In the genomic region with DNA sequence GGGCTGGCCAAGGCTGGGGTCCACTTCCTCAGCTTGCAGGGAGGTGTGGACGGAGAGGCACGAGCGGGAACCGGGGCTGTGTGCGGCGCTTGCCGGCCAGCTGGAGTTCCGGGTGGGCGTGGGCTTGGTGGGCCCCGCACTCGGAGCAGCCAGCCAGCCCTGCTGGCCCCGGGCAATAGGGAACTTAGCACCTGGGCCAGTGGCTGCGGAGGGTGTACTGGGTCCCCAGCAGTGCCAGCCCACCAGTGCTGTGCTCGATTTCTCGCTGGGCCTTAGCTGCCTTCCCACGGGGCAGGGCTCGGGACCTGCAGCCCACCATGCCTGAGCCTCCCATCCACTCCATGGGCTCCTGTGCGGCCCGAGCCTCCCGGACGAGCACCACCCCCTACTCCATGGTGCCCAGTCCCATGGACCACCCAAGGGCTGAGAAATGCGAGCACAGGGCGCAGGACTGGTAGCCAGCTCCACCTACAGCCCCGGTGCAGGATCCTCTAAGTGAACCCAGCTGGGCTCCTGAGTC, we compare ENCODE assay signal across 2 cellular contexts. TPM values are rescaled to one million over a fixed set of nuclear protein-coding genes. Genes with fewer than 3 reads are reported as not detected.
"Had no signal": no experiment of that assay in that cellular context is flagged by ENCODE, and none has a peak within 500 bp of the region (broad histone marks: within the 10 kb centered on the region; RNA-seq: fewer than 3 reads in every experiment).

No MANE protein-coding gene starts in this region.

RNA-seq across cellular contexts. Expression of gene ZNF311, which starts 47.3 kb away (rescaled TPM):
- total RNA-seq: HepG2 had no signal
- polyA plus RNA-seq: HepG2, IgD-negative memory B cell had no signal
